In the genomic region with DNA sequence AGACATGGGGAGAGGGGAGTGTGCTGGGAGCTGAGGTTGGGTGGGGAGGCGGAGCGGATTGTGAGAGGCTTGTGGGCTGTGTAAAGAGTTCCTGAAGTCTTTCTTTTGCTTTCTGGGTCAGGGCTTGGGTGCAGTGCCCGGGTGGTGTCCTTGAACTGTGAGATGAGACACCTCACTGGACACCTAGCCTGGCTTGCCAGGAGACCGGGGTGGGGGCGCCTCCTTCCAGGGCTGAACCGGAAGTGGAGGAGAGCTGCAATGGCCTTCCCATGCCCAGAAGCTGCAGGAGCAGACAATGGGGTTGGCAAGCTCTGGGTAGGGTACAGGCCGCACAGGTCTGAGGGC, we compare ENCODE assay signal across 21 cellular contexts. TPM values are rescaled to one million over a fixed set of nuclear protein-coding genes. Genes with fewer than 3 reads are reported as not detected.
"Had no signal": no experiment of that assay in that cellular context is flagged by ENCODE, and none has a peak within 500 bp of the region (broad histone marks: within the 10 kb centered on the region; RNA-seq: fewer than 3 reads in every experiment).

No MANE protein-coding gene starts in this region.

- H3K9me3 ChIP-seq: pancreas, vagina had no signal

- FAIRE-seq: colon, islet of Langerhans, pancreas had no signal

- H3K4me1 ChIP-seq: foreskin keratinocyte had no signal

- H3K4me3 Mint-ChIP-seq: activated B cell treated with CpG ODN at 0.5 μM for 24 hours; activated CD8-positive, alpha-beta T cell treated with anti-CD3 and anti-CD28 coated beads for 36 hours; activated naive CD4-positive, alpha-beta T cell treated with anti-CD3 and anti-CD28 coated beads, Interleukin-2, amount 10 ng/mL, durations not matched to agents 7 days and 5 days; activated naive CD8-positive, alpha-beta T cell treated with anti-CD3 and anti-CD28 coated beads, Interleukin-2, amount 50 U/mL, for 24 hours; activated T-cell treated with anti-CD3 and anti-CD28 coated beads, Interleukin-2, amount 50 U/mL, for 24 hours; stimulated activated memory B cell treated with anti-CD40 and anti-IgM and Interleukin-4, amounts not matched to agents 10 μg/mL and 1 μg/mL and 100 μg/mL, for 72 hours; T-cell had no signal

- H3K9me3 Mint-ChIP-seq: activated B cell treated with CpG ODN at 0.5 μM for 24 hours; activated CD8-positive, alpha-beta T cell treated with anti-CD3 and anti-CD28 coated beads for 36 hours; activated naive CD4-positive, alpha-beta T cell treated with anti-CD3 and anti-CD28 coated beads, Interleukin-2, amount 10 ng/mL, durations not matched to agents 7 days and 5 days; activated naive CD8-positive, alpha-beta T cell treated with anti-CD3 and anti-CD28 coated beads, Interleukin-2, amount 50 U/mL, for 24 hours; activated T-cell treated with anti-CD3 and anti-CD28 coated beads, Interleukin-2, amount 50 U/mL, for 24 hours; activated T-helper 2 cell treated with anti-CD3 and anti-CD28 coated beads, Interferon-gamma antibody, Interleukin-2, Interleukin-4, amounts not matched to agents 10 μg/mL and 5 μg/mL and 100 μg/mL, durations not matched to agents 14 hours and 24 hours and 36 hours; stimulated activated memory B cell treated with anti-CD40 and anti-IgM and Interleukin-4, amounts not matched to agents 10 μg/mL and 1 μg/mL and 100 μg/mL, for 72 hours; T-cell had no signal

- H3K27ac Mint-ChIP-seq: activated B cell treated with CpG ODN at 0.5 μM for 24 hours; activated CD8-positive, alpha-beta T cell treated with anti-CD3 and anti-CD28 coated beads for 36 hours; activated naive CD4-positive, alpha-beta T cell treated with anti-CD3 and anti-CD28 coated beads, Interleukin-2, amount 10 ng/mL, durations not matched to agents 7 days and 5 days; activated naive CD8-positive, alpha-beta T cell treated with anti-CD3 and anti-CD28 coated beads, Interleukin-2, amount 50 U/mL, for 24 hours; activated T-cell treated with anti-CD3 and anti-CD28 coated beads, Interleukin-2, amount 50 U/mL, for 24 hours; activated T-helper 2 cell treated with anti-CD3 and anti-CD28 coated beads, Interferon-gamma antibody, Interleukin-2, Interleukin-4, amounts not matched to agents 10 μg/mL and 5 μg/mL and 100 μg/mL, durations not matched to agents 14 hours and 24 hours and 36 hours; stimulated activated memory B cell treated with anti-CD40 and anti-IgM and Interleukin-4, amounts not matched to agents 10 μg/mL and 1 μg/mL and 100 μg/mL, for 72 hours; T-cell had no signal

- ATAC-seq: activated CD8-positive, alpha-beta T cell treated with anti-CD3 and anti-CD28 coated beads for 36 hours; activated naive CD8-positive, alpha-beta T cell treated with anti-CD3 and anti-CD28 coated beads, Interleukin-2, amount 50 U/mL, for 24 hours; pancreas; sciatic nerve; stimulated activated memory B cell treated with anti-CD40 and anti-IgM and Interleukin-4, amounts not matched to agents 10 μg/mL and 1 μg/mL and 100 μg/mL, for 72 hours; T-cell had no signal

- H3K4me3 ChIP-seq: pancreas, vagina had no signal

- DNase-seq: activated B cell treated with CpG ODN at 0.5 μM for 24 hours; activated CD4-positive, alpha-beta T cell treated with anti-CD3 and anti-CD28 coated beads for 4 hours; activated CD8-positive, alpha-beta T cell treated with anti-CD3 and anti-CD28 coated beads for 36 hours; activated naive CD4-positive, alpha-beta T cell treated with anti-CD3 and anti-CD28 coated beads, Interleukin-2, amount 10 ng/mL, durations not matched to agents 7 days and 5 days; activated naive CD8-positive, alpha-beta T cell treated with anti-CD3 and anti-CD28 coated beads, Interleukin-2, amount 50 U/mL, for 24 hours; activated T-cell treated with anti-CD3 and anti-CD28 coated beads, Interleukin-2, amount 50 U/mL, for 24 hours; anterior cingulate cortex; brain microvascular endothelial cell; central memory CD4-positive, alpha-beta T cell; foreskin keratinocyte; hippocampal formation; mammary epithelial cell; pancreas; stimulated activated CD4-positive, alpha-beta T cell treated with anti-CD3 and anti-CD28 coated beads, Interleukin-4, amount 100 ng/mL, for 24 hours; T-cell had no signal

- H3K36me3 ChIP-seq: brain microvascular endothelial cell, pancreas, vagina had no signal

- H3K36me3 Mint-ChIP-seq: activated naive CD4-positive, alpha-beta T cell treated with anti-CD3 and anti-CD28 coated beads, Interleukin-2, amount 10 ng/mL, durations not matched to agents 7 days and 5 days; stimulated activated memory B cell treated with anti-CD40 and anti-IgM and Interleukin-4, amounts not matched to agents 10 μg/mL and 1 μg/mL and 100 μg/mL, for 72 hours; T-cell had no signal

- H3K27ac ChIP-seq: brain microvascular endothelial cell, foreskin keratinocyte, vagina had no signal

- H3K27me3 ChIP-seq: pancreas, vagina had no signal

RNA-seq across cellular contexts. Expression of a gene that starts 4.3 kb away (rescaled TPM):
- total RNA-seq: activated CD8-positive, alpha-beta T cell treated with anti-CD3 and anti-CD28 coated beads for 36 hours; mammary epithelial cell had no signal
